In the genomic region with DNA sequence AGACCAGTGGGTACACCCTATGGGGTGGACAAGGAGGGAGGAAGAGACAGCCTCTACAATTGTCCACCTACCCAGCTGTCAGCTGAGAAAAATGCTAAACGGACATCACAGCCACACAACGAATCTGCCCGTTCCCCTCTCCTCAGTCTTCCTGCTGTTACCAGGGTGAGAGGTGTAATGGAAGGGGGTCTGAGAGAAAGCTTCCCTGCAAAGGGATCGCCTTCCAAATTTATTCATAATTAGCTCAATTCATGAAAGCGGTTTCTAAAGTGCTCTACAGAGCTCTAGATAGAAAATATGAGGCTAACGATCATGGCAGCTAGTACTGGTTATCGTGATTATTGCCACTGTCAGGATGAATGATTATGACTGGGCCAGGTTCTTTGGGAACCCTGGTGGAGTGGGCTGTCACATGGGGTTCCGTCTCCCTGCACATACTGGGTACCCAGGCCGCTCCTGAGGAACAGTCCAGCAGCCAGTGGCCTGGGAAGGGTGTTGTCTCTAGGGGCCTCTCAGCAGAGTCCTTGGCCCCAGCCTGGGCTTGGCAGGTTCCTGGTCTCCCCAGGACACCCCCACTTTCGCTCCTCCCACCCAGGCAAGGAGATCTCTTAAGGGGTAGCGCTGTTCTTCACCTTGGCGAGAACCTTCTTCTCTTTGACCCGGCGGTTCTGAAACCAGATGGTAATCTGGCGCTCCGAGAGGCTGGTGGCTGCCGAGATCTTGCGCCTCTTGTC, we compare ENCODE assay signal across 21 cellular contexts. TPM values are rescaled to one million over a fixed set of nuclear protein-coding genes. Genes with fewer than 3 reads are reported as not detected.
DNase-seq lines count a peak whose midpoint lies in the region; ATAC-seq, FAIRE-seq and TF ChIP-seq lines count a peak whose summit lies in the region.
"Had no signal": no experiment of that assay in that cellular context is flagged by ENCODE, and none has a peak within 500 bp of the region (broad histone marks: within the 10 kb centered on the region; RNA-seq: fewer than 3 reads in every experiment).

No MANE protein-coding gene starts in this region.

- peaks cover 0 to 20% of the 10 kb centered on the region in 2 experiments; a peak in 2 of 5 replicates for H3K4me1 ChIP-seq in K562 (replicated peaks in 1 of 2; ENCODE audit: control insufficient read depth in 2 of 2, insufficient read depth in 2 of 2, low read length in 2 of 2)
- H3K4me1 ChIP-seq in neuronal stem cell (ENCODE audit: control insufficient read depth in 2 of 2, insufficient read depth in 1 of 2, low read depth in 1 of 2, low read length in 2 of 2): no peaks in the 10 kb centered on the region
- peaks cover 9% of the 10 kb centered on the region; the same call in 1 of the 2 replicates for H3K4me1 ChIP-seq in SJCRH30
- H3K4me1 ChIP-seq in smooth muscle cell (ENCODE audit: low read depth): no peaks in the 10 kb centered on the region

- H3K18ac ChIP-seq in neuronal stem cell (ENCODE audit: low read length): no peak overlapping the region

- peak overlapping the region in 2 of 4 donors; percentile 13 to 37 for H3K4me3 Mint-ChIP-seq in IgD-negative memory B cell

- no peak overlapping the region for H3K4me2 ChIP-seq in K562 (ENCODE audit: insufficient read depth, low read length)
- H3K4me2 ChIP-seq in neuronal stem cell (ENCODE audit: insufficient read depth, low read length, poor library complexity, severe bottlenecking): no peak overlapping the region
- H3K4me2 ChIP-seq in smooth muscle cell: no peak overlapping the region

- no peak overlapping the region for H2BK120ac ChIP-seq in neuronal stem cell (ENCODE audit: low read depth, low read length)

- no peak overlapping the region for H4K8ac ChIP-seq in neuronal stem cell (ENCODE audit: low read depth, low read length)

- TF ChIP-seq POLR2A in K562 (conservative IDR thresholded peaks at IDR 0.05): no peak

- peak overlapping the region; percentile 67 for H3K23ac ChIP-seq in neuronal stem cell (ENCODE audit: low read depth, low read length, poor library complexity)

- H3K9me3 ChIP-seq in K562 (replicated peaks; ENCODE audit: control insufficient read depth, insufficient read depth, low read depth, low read length): no peaks in the 10 kb centered on the region
- peaks cover 0 to 11% of the 10 kb centered on the region in 2 donors for H3K9me3 ChIP-seq in neuronal stem cell (replicated peaks in 1 of 2; ENCODE audit: control insufficient read depth in 2 of 2, insufficient read depth in 1 of 2, low read depth in 1 of 2, low read length in 2 of 2)
- H3K9me3 ChIP-seq in SJCRH30 (replicated peaks): no peaks in the 10 kb centered on the region
- H3K9me3 ChIP-seq in smooth muscle cell (replicated peaks; ENCODE audit: low read depth): no peaks in the 10 kb centered on the region
- H3K9me3 ChIP-seq: Caco-2, HAP-1 had no signal

- in situ Hi-C loops in K562 (cut with MboI): no loop called here

- no peaks in the 10 kb centered on the region for H3K36me3 Mint-ChIP-seq in IgD-negative memory B cell

- H3K9ac ChIP-seq in K562 (ENCODE audit: insufficient read depth in 1 of 2, low read depth in 2 of 2, low read length in 2 of 2): no peak overlapping the region
- no peak overlapping the region for H3K9ac ChIP-seq in neuronal stem cell (ENCODE audit: low read depth, low read length, poor library complexity)
- no peak overlapping the region for H3K9ac ChIP-seq in smooth muscle cell (ENCODE audit: low read depth)

- H4K91ac ChIP-seq in neuronal stem cell (ENCODE audit: low read depth, low read length, poor library complexity): no peak overlapping the region

- no peak overlapping the region for H2BK5ac ChIP-seq in neuronal stem cell (ENCODE audit: low read length)

- H3K27me3 ChIP-seq in K562 (ENCODE audit: control insufficient read depth in 2 of 2, insufficient read depth in 2 of 2, low read length in 2 of 2): peaks cover 69 to 80% of the 10 kb centered on the region in 2 experiments
- H3K27me3 ChIP-seq in neuronal stem cell (ENCODE audit: control insufficient read depth in 3 of 3, insufficient read depth in 3 of 3, low read depth in 1 of 3, low read length in 3 of 3): peaks cover 70 to 99% (median 97%) of the 10 kb centered on the region in 3 experiments
- no peaks in the 10 kb centered on the region for H3K27me3 ChIP-seq in SJCRH30
- peaks cover 48% of the 10 kb centered on the region for H3K27me3 ChIP-seq in smooth muscle cell (ENCODE audit: low read depth)

- DNase-seq in K562 (ENCODE audit: extremely low read depth in 1 of 4, low spot score in 3 of 4) (no peak), neuronal stem cell (ENCODE audit: low spot score) (no peak), COLO829 (ENCODE audit: low spot score) (no peak), SJCRH30 (no peak), smooth muscle cell (lab: John Stamatoyannopoulos, UW; ENCODE audit: unreplicated experiment) (no peak)
- DNase-seq in stimulated activated CD4-positive, alpha-beta T cell treated with anti-CD3 and anti-CD28 coated beads, Interleukin-4, amount 100 ng/mL, for 24 hours: no peak
- DNase-seq: EL; NCI-H1417 treated with DMSO at 0.1 percent for 48 hours; NCI-H1930; NCI-H2171; NCI-H446 treated with DMSO at 0.1 percent for 48 hours; NK-92 treated with Interleukin-12 subunit alpha and Interleukin-12 subunit beta, amount 100 ng/mL, for 24 hours had no signal

- peaks cover 81% of the 10 kb centered on the region for H3K27me3 Mint-ChIP-seq in IgD-negative memory B cell

- no peak overlapping the region for H2BK15ac ChIP-seq in neuronal stem cell (ENCODE audit: low read length)

- H4K20me1 ChIP-seq in K562 (replicated peaks; ENCODE audit: control insufficient read depth, insufficient read depth, low read length) (peaks cover 3% of the 10 kb centered on the region; the same call in 1 of the 2 replicates), smooth muscle cell (ENCODE audit: low read depth) (no peaks in the 10 kb centered on the region)

- no peaks in the 10 kb centered on the region for H3F3A ChIP-seq in smooth muscle cell (ENCODE audit: low read depth)

- POLR2A ChIA-PET in K562 (lab: Yijun Ruan, JAX): interaction anchor here (0.6 kb wide), 1 partner anchor 152 kb away, joined by 3 read pairs; no protein-coding TSS in a partner anchor

- BruUV-seq in K562 (replicated peaks; lab: Mats Ljungman, UMichigan): no TSS peak

- H3K4me3 ChIP-seq in K562: no peak overlapping the region
- H3K4me3 ChIP-seq in neuronal stem cell (ENCODE audit: low read length in 2 of 2): no peak overlapping the region
- no peak overlapping the region for H3K4me3 ChIP-seq in SJCRH30
- H3K4me3 ChIP-seq in smooth muscle cell: no peak overlapping the region

- peaks cover 0 to 8% (median 0%) of the 10 kb centered on the region in 3 donors for H3K9me3 Mint-ChIP-seq in IgD-negative memory B cell

- TF ChIP-seq CTCF in 22Rv1 (IDR thresholded peaks at IDR 0.05) (no peak), K562 (IDR thresholded peaks at IDR 0.05 in 2 of 3, conservative IDR thresholded peaks at IDR 0.05 in 1 of 3; ENCODE audit: insufficient read depth in 2 of 3, low read depth in 1 of 3, low read length in 3 of 3) (no peak), smooth muscle cell (IDR thresholded peaks at IDR 0.05; ENCODE audit: borderline replicate concordance, insufficient read depth, poor library complexity, severe bottlenecking) (no peak)

- peaks cover 7 to 16% (median 15%) of the 10 kb centered on the region in 3 donors for H3K4me1 Mint-ChIP-seq in IgD-negative memory B cell

- CTCF ChIA-PET in K562 (lab: Yijun Ruan, JAX; ENCODE audit: low intra/inter-chr PET ratio): no interaction called here

- no peaks in the 10 kb centered on the region for H3K79me1 ChIP-seq in neuronal stem cell (ENCODE audit: low read depth, low read length)

- H3K27ac Mint-ChIP-seq in IgD-negative memory B cell: peak overlapping the region; percentile 55 to 92 (median 90)
- H3K27ac Mint-ChIP-seq: CD14-positive monocyte had no signal

- H2AFZ ChIP-seq in K562 (ENCODE audit: low read depth, low read length) (no peak overlapping the region), neuronal stem cell (ENCODE audit: low read length) (no peak overlapping the region), smooth muscle cell (ENCODE audit: low read depth) (no peak overlapping the region)

- H3K9me1 ChIP-seq in K562 (ENCODE audit: control insufficient read depth, insufficient read depth, low read length): no peaks in the 10 kb centered on the region

- H3K27ac ChIP-seq in 22Rv1 (peak overlapping the region; percentile 100), K562 (ENCODE audit: extremely low read depth, low read depth, low read length) (no peak overlapping the region), neuronal stem cell (replicated peaks; ENCODE audit: low read length) (no peak overlapping the region), SJCRH30 (no peak overlapping the region), smooth muscle cell (ENCODE audit: low read depth) (no peak overlapping the region)

- H2BK12ac ChIP-seq in neuronal stem cell (ENCODE audit: low read length): no peak overlapping the region

- FAIRE-seq in K562 (lab: Jason Lieb, UNC): no peak

- no peaks in the 10 kb centered on the region for H3K36me3 ChIP-seq in K562 (ENCODE audit: control insufficient read depth, insufficient read depth, low read length)
- H3K36me3 ChIP-seq in neuronal stem cell (replicated peaks in 1 of 2; ENCODE audit: control insufficient read depth in 2 of 2, insufficient read depth in 2 of 2, low read length in 2 of 2): no peaks in the 10 kb centered on the region
- no peaks in the 10 kb centered on the region for H3K36me3 ChIP-seq in SJCRH30
- no peaks in the 10 kb centered on the region for H3K36me3 ChIP-seq in smooth muscle cell (ENCODE audit: low read depth)
- H3K36me3 ChIP-seq: HAP-1 had no signal

- intact Hi-C loops in K562 (cut with micrococcal nuclease): no loop called here

- TF ChIP-seq EP300 in K562 (IDR thresholded peaks at IDR 0.05; ENCODE audit: low read length): no peak

- H3K14ac ChIP-seq in neuronal stem cell (ENCODE audit: low read length): no peak overlapping the region

- no peak for ATAC-seq in K562

- no peak overlapping the region for H3K4ac ChIP-seq in neuronal stem cell (ENCODE audit: low read length)

- TF ChIP-seq RAD21 in K562 (CRISPR knock-in tag; conservative IDR thresholded peaks at IDR 0.05 in 1 of 2, IDR thresholded peaks at IDR 0.05 in 1 of 2): no peak

- WGBS in K562 (ENCODE audit: insufficient coverage, low coverage, missing lambda C conversion rate): 8% methylated on average over 18 of the region's 18 CpGs
- no CpG with 5 or more reads among the region's 18 CpGs for WGBS in neuronal stem cell (ENCODE audit: extremely low coverage in 2 of 2, insufficient read length in 2 of 2, insufficient replicate concordance in 1 of 2), 2 donors
- WGBS in smooth muscle cell (ENCODE audit: low lambda C conversion rate): 67% methylated on average over 18 of the region's 18 CpGs

- H2AK5ac ChIP-seq in neuronal stem cell (ENCODE audit: low read depth, low read length): no peak overlapping the region

- H3K79me2 ChIP-seq in K562 (ENCODE audit: control insufficient read depth, insufficient read depth, low read length): no peaks in the 10 kb centered on the region
- H3K79me2 ChIP-seq in smooth muscle cell (ENCODE audit: low read depth): no peaks in the 10 kb centered on the region

RNA-seq across cellular contexts. Expression of gene HOXB13, which starts 2.2 kb away (rescaled TPM):
- polyA plus RNA-seq in IgD-negative memory B cell (not detected), K562 (2011; rRNA removed) (0.01 TPM in 1 of 2 replicates, not detected in the other), K562 (2014; fragmentation: Illumina TruSeq; extraction: Trizol) (not detected in 2 replicates), K562 (2014; fragmentation: Nextera tagmentation; extraction: Ambion mirVana) (not detected), K562 (2014; rRNA removed) (not detected in 2 replicates), smooth muscle cell (4.4 and 5.4 TPM in 2 replicates)
- not detected in 2 replicates for total RNA-seq in K562 (2011; cell fraction: chromatin; rRNA removed; ENCODE audit: low replicate concordance)
- not detected in 2 replicates for total RNA-seq in K562 (2011; cell fraction: nucleolus; rRNA removed)
- total RNA-seq in K562 (2011; cell fraction: nucleoplasm; rRNA removed): not detected in 2 replicates
- total RNA-seq in K562 (2014; rRNA removed) (not detected in 2 replicates), K562 (2014; rRNA removed; fragmentation: Illumina TruSeq; extraction: Trizol) (not detected in 2 replicates), K562 (2015; rRNA removed; fragmentation: Illumina TruSeq; extraction: Trizol) (not detected in 2 replicates), K562 (2021) (not detected in 2 replicates), smooth muscle cell (3.3 and 4.8 TPM in 2 replicates)
- 0.03 TPM in 1 of 2 replicates, not detected in the other for polyA plus RNA-seq in K562 (2011; cell fraction: cytosol; rRNA removed)
- polyA plus RNA-seq in K562 (2011; cell fraction: nucleus; rRNA removed): not detected in 2 replicates
- polyA plus RNA-seq in K562 (2012): not detected in 2 replicates
- not detected in 2 replicates for polyA minus RNA-seq in K562 (2011; rRNA and poly(A)+ RNA removed)
- polyA minus RNA-seq in K562 (2011; cell fraction: cytosol; rRNA and poly(A)+ RNA removed): not detected in 2 replicates
- polyA minus RNA-seq in K562 (2011; cell fraction: nucleus; rRNA and poly(A)+ RNA removed): not detected in 2 replicates
- polyA plus RNA-seq in neuronal stem cell (2013, experiment 1 of 2): not detected
- polyA plus RNA-seq in neuronal stem cell (2013, experiment 2 of 2): not detected
- total RNA-seq in SJCRH30 (2014; rRNA removed; shearing (Covaris generic)): 8.3 and 9.2 TPM in 2 replicates
- total RNA-seq: OCI-LY7 had no signal
- polyA plus RNA-seq: CD14-positive monocyte had no signal

RNA-seq across cellular contexts. Expression of gene PRAC2, which starts 3.4 kb away (rescaled TPM):
- polyA plus RNA-seq in IgD-negative memory B cell: not detected
- total RNA-seq in K562 (2011; cell fraction: chromatin; rRNA removed; ENCODE audit: low replicate concordance): not detected in 2 replicates
- not detected in 2 replicates for total RNA-seq in K562 (2011; cell fraction: nucleolus; rRNA removed)
- total RNA-seq in K562 (2011; cell fraction: nucleoplasm; rRNA removed): not detected in 2 replicates
- not detected in 2 replicates for total RNA-seq in K562 (2014; rRNA removed)
- total RNA-seq in K562 (2014; rRNA removed; fragmentation: Illumina TruSeq; extraction: Trizol): not detected in 2 replicates
- not detected in 2 replicates for total RNA-seq in K562 (2015; rRNA removed; fragmentation: Illumina TruSeq; extraction: Trizol)
- total RNA-seq in K562 (2021): not detected in 2 replicates
- polyA plus RNA-seq in K562 (2011; rRNA removed): not detected in 2 replicates
- not detected in 2 replicates for polyA plus RNA-seq in K562 (2011; cell fraction: cytosol; rRNA removed)
- polyA plus RNA-seq in K562 (2011; cell fraction: nucleus; rRNA removed): not detected in 2 replicates
- not detected in 2 replicates for polyA plus RNA-seq in K562 (2012)
- not detected in 2 replicates for polyA plus RNA-seq in K562 (2014; fragmentation: Illumina TruSeq; extraction: Trizol)
- not detected for polyA plus RNA-seq in K562 (2014; fragmentation: Nextera tagmentation; extraction: Ambion mirVana)
- polyA plus RNA-seq in K562 (2014; rRNA removed): not detected in 2 replicates
- polyA minus RNA-seq in K562 (2011; rRNA and poly(A)+ RNA removed): not detected in 2 replicates
- not detected in 2 replicates for polyA minus RNA-seq in K562 (2011; cell fraction: cytosol; rRNA and poly(A)+ RNA removed)
- not detected in 2 replicates for polyA minus RNA-seq in K562 (2011; cell fraction: nucleus; rRNA and poly(A)+ RNA removed)
- polyA plus RNA-seq in neuronal stem cell (2013, experiment 1 of 2): not detected
- not detected for polyA plus RNA-seq in neuronal stem cell (2013, experiment 2 of 2)
- total RNA-seq in SJCRH30 (2014; rRNA removed; shearing (Covaris generic)): 0.56 and 0.59 TPM in 2 replicates
- 3.5 and 8.4 TPM in 2 replicates for total RNA-seq in smooth muscle cell
- polyA plus RNA-seq in smooth muscle cell: 6.8 and 7.8 TPM in 2 replicates
- total RNA-seq: A172, Caco-2, HT1080, OCI-LY7 had no signal
- polyA plus RNA-seq: CD14-positive monocyte had no signal

RNA-seq across cellular contexts. Expression of gene PRAC1, which starts 4.0 kb away (rescaled TPM):
- not detected for polyA plus RNA-seq in IgD-negative memory B cell
- not detected in 2 replicates for total RNA-seq in K562 (2011; cell fraction: chromatin; rRNA removed; ENCODE audit: low replicate concordance)
- total RNA-seq in K562 (2011; cell fraction: nucleolus; rRNA removed): not detected in 2 replicates
- total RNA-seq in K562 (2011; cell fraction: nucleoplasm; rRNA removed): not detected in 2 replicates
- total RNA-seq in K562 (2014; rRNA removed): not detected in 2 replicates
- total RNA-seq in K562 (2014; rRNA removed; fragmentation: Illumina TruSeq; extraction: Trizol): not detected in 2 replicates
- not detected in 2 replicates for total RNA-seq in K562 (2015; rRNA removed; fragmentation: Illumina TruSeq; extraction: Trizol)
- not detected in 2 replicates for total RNA-seq in K562 (2021)
- polyA plus RNA-seq in K562 (2011; rRNA removed): not detected in 2 replicates
- not detected in 2 replicates for polyA plus RNA-seq in K562 (2011; cell fraction: cytosol; rRNA removed)
- polyA plus RNA-seq in K562 (2011; cell fraction: nucleus; rRNA removed): not detected in 2 replicates
- polyA plus RNA-seq in K562 (2012): not detected in 2 replicates
- polyA plus RNA-seq in K562 (2014; fragmentation: Illumina TruSeq; extraction: Trizol): not detected in 2 replicates
- not detected for polyA plus RNA-seq in K562 (2014; fragmentation: Nextera tagmentation; extraction: Ambion mirVana)
- polyA plus RNA-seq in K562 (2014; rRNA removed): not detected in 2 replicates
- not detected in 2 replicates for polyA minus RNA-seq in K562 (2011; rRNA and poly(A)+ RNA removed)
- not detected in 2 replicates for polyA minus RNA-seq in K562 (2011; cell fraction: cytosol; rRNA and poly(A)+ RNA removed)
- not detected in 2 replicates for polyA minus RNA-seq in K562 (2011; cell fraction: nucleus; rRNA and poly(A)+ RNA removed)
- polyA plus RNA-seq in neuronal stem cell (2013, experiment 1 of 2): not detected
- not detected for polyA plus RNA-seq in neuronal stem cell (2013, experiment 2 of 2)
- total RNA-seq in SJCRH30 (2014; rRNA removed; shearing (Covaris generic)): not detected in 2 replicates
- not detected in 2 replicates for total RNA-seq in smooth muscle cell
- polyA plus RNA-seq in smooth muscle cell: 2.4 and 6.5 TPM in 2 replicates
- total RNA-seq: A172, Caco-2, HT1080, OCI-LY7, RPMI7951 had no signal
- polyA plus RNA-seq: CD14-positive monocyte had no signal
